17 cellular contexts compared by ENCODE assay signal in the genomic region with DNA sequence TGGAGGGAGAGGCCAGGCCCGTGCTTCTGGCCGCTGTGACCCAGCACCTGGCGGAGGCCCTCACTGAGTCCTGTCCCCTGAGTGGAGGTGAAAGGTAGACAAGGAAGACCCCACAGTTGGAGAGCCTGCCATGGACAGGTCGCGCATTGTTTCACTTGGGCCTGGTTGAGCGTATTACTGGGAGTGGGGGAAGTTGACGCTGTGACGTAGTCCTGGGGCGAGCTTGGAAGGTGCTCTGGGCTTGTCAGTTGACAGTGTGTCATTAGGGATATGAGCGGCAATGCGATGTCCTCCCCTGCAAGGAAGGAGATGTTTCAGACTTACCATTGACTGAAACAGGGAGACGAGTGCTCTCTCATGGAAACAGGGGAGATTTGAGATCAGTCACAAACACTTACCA.
A peak's percentile ranks its signal among the peaks of the same experiment; 100 is the strongest.
DNase-seq lines count a peak whose midpoint lies in the region; ATAC-seq and TF ChIP-seq lines count a peak whose summit lies in the region.
"Had no signal": no experiment of that assay in that cellular context is flagged by ENCODE, and none has a peak within 500 bp of the region (broad histone marks: within the 10 kb centered on the region; RNA-seq: fewer than 3 reads in every experiment).

No MANE protein-coding gene starts in this region.

- H3K4me2 ChIP-seq in BLaER1 (peak overlapping the region; percentile 90), IMR-90 (ENCODE audit: low read depth, low read length) (no peak overlapping the region)

- POLR2A ChIA-PET in IMR-90 (lab: Charles Lee; ENCODE audit: unreplicated experiment): no interaction called here

- ATAC-seq in IMR-90 (ENCODE audit: low read depth): no peak
- ATAC-seq: activated naive CD4-positive, alpha-beta T cell treated with anti-CD3 and anti-CD28 coated beads, Interleukin-2, amount 50 U/mL, for 72 hours; activated T-cell treated with anti-CD3 and anti-CD28 coated beads, Interleukin-2, amount 50 U/mL, for 4 hours; effector memory CD8-positive, alpha-beta T cell; gastroesophageal sphincter had no signal

- H3K9me3 ChIP-seq in BLaER1 (no peaks in the 10 kb centered on the region), IMR-90 (ENCODE audit: control insufficient read depth, insufficient read depth, low read length) (no peaks in the 10 kb centered on the region), skeletal muscle tissue (ENCODE audit: control insufficient read depth in 3 of 3, low read length in 3 of 3) (no peaks in the 10 kb centered on the region)
- H3K9me3 ChIP-seq: esophagus squamous epithelium, gastroesophageal sphincter, MG63, suprapubic skin had no signal

- H4K20me1 ChIP-seq in BLaER1 (peaks cover 12% of the 10 kb centered on the region; the same call in 1 of the 2 replicates), IMR-90 (ENCODE audit: insufficient read depth, low read length) (peaks cover 83% of the 10 kb centered on the region)

- peak overlapping the region; percentile 75 for H3K9ac ChIP-seq in BLaER1
- H3K9ac ChIP-seq in IMR-90 (ENCODE audit: low read depth, low read length): no peak overlapping the region
- no peak overlapping the region for H3K9ac ChIP-seq in skeletal muscle tissue (ENCODE audit: low read depth in 1 of 3, low read length in 3 of 3)

- peak overlapping the region; percentile 77; the same call in 1 of the 2 replicates for H2AK5ac ChIP-seq in IMR-90 (ENCODE audit: low read depth, low read length)

- 97% methylated on average over 6 of the region's 12 CpGs; no CpG with 5 or more reads in 1 of the 2 experiments for WGBS in IMR-90 (ENCODE audit: extremely low coverage in 2 of 2, insufficient read length in 1 of 2), 2 experiments

- BruUV-seq in IMR-90 (replicated peaks; lab: Mats Ljungman, UMichigan): no TSS peak

- no peak overlapping the region for H3K18ac ChIP-seq in IMR-90 (ENCODE audit: low read depth, low read length)

- H3K4me3 ChIP-seq in BLaER1 (peak overlapping the region; percentile 50), IMR-90 (ENCODE audit: insufficient read depth, low read depth, low read length) (no peak overlapping the region), skeletal muscle tissue (ENCODE audit: low read length in 3 of 3) (no peak overlapping the region), brain microvascular endothelial cell (ENCODE audit: low read depth, low read length) (no peak overlapping the region)
- H3K4me3 ChIP-seq: esophagus squamous epithelium, gastroesophageal sphincter, MG63, suprapubic skin had no signal

- peaks cover 43 to 95% of the 10 kb centered on the region in 2 experiments for H3K79me1 ChIP-seq in IMR-90 (ENCODE audit: low read depth in 1 of 2, low read length in 2 of 2)

- H2AK9ac ChIP-seq in IMR-90 (replicated peaks; ENCODE audit: low read depth, low read length, poor library complexity): no peak overlapping the region

- intact Hi-C loops in IMR-90 (cut with micrococcal nuclease): no loop called here

- H2BK20ac ChIP-seq in IMR-90 (ENCODE audit: low read depth, low read length): no peak overlapping the region

- H3K14ac ChIP-seq in IMR-90 (replicated peaks; ENCODE audit: low read depth, low read length): no peak overlapping the region

- TF ChIP-seq CTCF in IMR-90 (conservative IDR thresholded peaks at IDR 0.05; ENCODE audit: low read depth, low read length) (no peak), brain microvascular endothelial cell (IDR thresholded peaks at IDR 0.05; ENCODE audit: low read depth, low read length, missing control alignments) (no peak)

- dilution Hi-C loops in IMR-90 (cut with HindIII; ENCODE audit: low sequenced_read_pairs, unreplicated experiment): no loop called here

- no peak overlapping the region for H4K8ac ChIP-seq in IMR-90 (ENCODE audit: low read depth in 2 of 2, low read length in 2 of 2)

- DNase-seq in IMR-90 (no peak), islet precursor cell (peak; percentile 37), COR-L47 (lab: John Stamatoyannopoulos, UW) (no peak), NCI-H1417 (lab: John Stamatoyannopoulos, UW) (no peak), brain microvascular endothelial cell (no peak)
- DNase-seq: activated T-cell treated with anti-CD3 and anti-CD28 coated beads, Interleukin-2, amount 50 U/mL, for 4 hours; effector memory CD8-positive, alpha-beta T cell; EL; esophagus squamous epithelium; MG63; NCI-H1436 treated with DMSO at 0.1 percent for 48 hours; NCI-H524 had no signal

- H3K27me3 ChIP-seq in BLaER1 (no peaks in the 10 kb centered on the region), IMR-90 (ENCODE audit: control insufficient read depth, insufficient read depth, low read length) (no peaks in the 10 kb centered on the region), skeletal muscle tissue (ENCODE audit: control insufficient read depth in 3 of 3, insufficient read depth in 3 of 3, low read length in 3 of 3) (no peaks in the 10 kb centered on the region), brain microvascular endothelial cell (replicated peaks) (peaks cover 7% of the 10 kb centered on the region)
- H3K27me3 ChIP-seq: esophagus squamous epithelium, gastroesophageal sphincter, MG63, suprapubic skin had no signal

- CTCF ChIA-PET in IMR-90 (lab: Yijun Ruan, JAX): interaction anchor here (1.2 kb wide), 1 partner anchor 130 kb away, joined by 4 read pairs; no protein-coding TSS in a partner anchor

- no peak overlapping the region for H4K91ac ChIP-seq in IMR-90 (ENCODE audit: insufficient read depth, low read depth, low read length)

- peaks cover 41% of the 10 kb centered on the region for H3K9me1 ChIP-seq in IMR-90 (ENCODE audit: insufficient read depth, low read length)

- no peak overlapping the region for H4K5ac ChIP-seq in IMR-90 (ENCODE audit: low read depth, low read length)

- in situ Hi-C loops in IMR-90 (cut with MboI; ENCODE audit: low sequenced_read_pairs): no loop called here
- in situ Hi-C loops in brain microvascular endothelial cell (cut with HindIII; ENCODE audit: low pct_ligation_motif_present, low sequenced_read_pairs): no loop called here

- no peak overlapping the region for H2BK120ac ChIP-seq in IMR-90 (ENCODE audit: low read depth, low read length)

- no peaks in the 10 kb centered on the region for H3K36me3 ChIP-seq in BLaER1
- no peaks in the 10 kb centered on the region for H3K36me3 ChIP-seq in IMR-90 (ENCODE audit: control insufficient read depth, insufficient read depth, low read length)
- H3K36me3 ChIP-seq in skeletal muscle tissue (ENCODE audit: control insufficient read depth in 3 of 3, insufficient read depth in 3 of 3, low read length in 3 of 3): no peaks in the 10 kb centered on the region
- H3K36me3 ChIP-seq in brain microvascular endothelial cell (replicated peaks): no peaks in the 10 kb centered on the region
- H3K36me3 ChIP-seq: esophagus squamous epithelium, gastroesophageal sphincter, MG63, suprapubic skin had no signal

- H3K4ac ChIP-seq in IMR-90 (ENCODE audit: low read depth, low read length): no peak overlapping the region

- H3K23ac ChIP-seq in IMR-90 (ENCODE audit: low read depth, low read length): 0 out of 2 replicates have a peak overlapping the region, but pooled peaks have one; percentile 21

- no peak overlapping the region for H3K56ac ChIP-seq in IMR-90 (ENCODE audit: extremely low read depth, insufficient read depth, low read length)

- TF ChIP-seq POLR2A in IMR-90 (IDR thresholded peaks at IDR 0.05; ENCODE audit: low read depth, low read length): no peak

- no peak overlapping the region for H2BK5ac ChIP-seq in IMR-90 (ENCODE audit: low read depth, low read length, poor library complexity, severe bottlenecking)

- H3K4me1 ChIP-seq in BLaER1 (peaks cover 89% of the 10 kb centered on the region), IMR-90 (ENCODE audit: control insufficient read depth, insufficient read depth, low read length) (peaks cover 26% of the 10 kb centered on the region), skeletal muscle tissue (ENCODE audit: control insufficient read depth in 3 of 3, insufficient read depth in 3 of 3, low read length in 3 of 3) (peaks cover 37 to 58% (median 42%) of the 10 kb centered on the region in 3 donors)

- H2BK15ac ChIP-seq in IMR-90 (ENCODE audit: low read depth, low read length): no peak overlapping the region

- peak overlapping the region; percentile 85 for H3K27ac ChIP-seq in BLaER1
- no peak overlapping the region for H3K27ac ChIP-seq in IMR-90 (ENCODE audit: insufficient read depth, low read length)
- H3K27ac ChIP-seq in skeletal muscle tissue (ENCODE audit: low read depth, low read length): peak overlapping the region; percentile 25
- no peak overlapping the region for H3K27ac ChIP-seq in brain microvascular endothelial cell
- H3K27ac ChIP-seq: suprapubic skin had no signal

- no peak for TF ChIP-seq RAD21 in IMR-90 (IDR thresholded peaks at IDR 0.05; ENCODE audit: low read length)

- no peak overlapping the region for H2AFZ ChIP-seq in IMR-90 (replicated peaks; ENCODE audit: low read length, poor library complexity)

TF ChIP-seq in IMR-90, 13 proteins besides CTCF, POLR2A, EP300 and RAD21 (continues in another document):
- TF ChIP-seq RCOR1 (IDR thresholded peaks at IDR 0.05; ENCODE audit: insufficient replicate concordance, low read length): no peak
- TF ChIP-seq SMC3 (IDR thresholded peaks at IDR 0.05; ENCODE audit: low read depth, low read length): no peak
- no peak for TF ChIP-seq BHLHE40 (IDR thresholded peaks at IDR 0.05; ENCODE audit: low read depth, low read length)
- TF ChIP-seq MAFK (IDR thresholded peaks at IDR 0.05; ENCODE audit: low read depth, low read length): no peak
- TF ChIP-seq RFX5 (IDR thresholded peaks at IDR 0.05; ENCODE audit: low read depth, low read length): no peak
- no peak for TF ChIP-seq NFE2L2 (IDR thresholded peaks at IDR 0.05; ENCODE audit: low read depth, low read length)
- no peak for TF ChIP-seq MAZ (IDR thresholded peaks at IDR 0.05; ENCODE audit: borderline replicate concordance, low read depth, low read length)
- TF ChIP-seq MXI1 (IDR thresholded peaks at IDR 0.05; ENCODE audit: borderline replicate concordance, low read depth, low read length): no peak
- no peak for TF ChIP-seq CEBPB (IDR thresholded peaks at IDR 0.05; ENCODE audit: low read depth, low read length)
- TF ChIP-seq CHD1 (IDR thresholded peaks at IDR 0.05; ENCODE audit: low read depth, low read length): no peak
- TF ChIP-seq, protein P1, sequence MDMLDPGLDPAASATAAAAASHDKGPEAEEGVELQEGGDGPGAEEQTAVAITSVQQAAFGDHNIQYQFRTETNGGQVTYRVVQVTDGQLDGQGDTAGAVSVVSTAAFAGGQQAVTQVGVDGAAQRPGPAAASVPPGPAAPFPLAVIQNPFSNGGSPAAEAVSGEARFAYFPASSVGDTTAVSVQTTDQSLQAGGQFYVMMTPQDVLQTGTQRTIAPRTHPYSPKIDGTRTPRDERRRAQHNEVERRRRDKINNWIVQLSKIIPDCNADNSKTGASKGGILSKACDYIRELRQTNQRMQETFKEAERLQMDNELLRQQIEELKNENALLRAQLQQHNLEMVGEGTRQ (IDR thresholded peaks at IDR 0.05; ENCODE audit: low read depth, low read length): no peak

Comparison
In these comparisons a context has a peak if more than half of its experiments do, and no peak if none do; other contexts are left out.
1. H3K27ac ChIP-seq: peak in BLaER1 (single experiment) and skeletal muscle tissue (single experiment); none in IMR-90 (single experiment) and brain microvascular endothelial cell (single experiment).